ENCODE assay signal across 8 cellular contexts in genomic region chr12:70719672-70720420, GRCh38.
DNase-seq lines count a peak whose midpoint lies in the region; ATAC-seq, FAIRE-seq and TF ChIP-seq lines count a peak whose summit lies in the region.

No MANE protein-coding gene starts in this region.

- no peaks in the 10 kb centered on the region for H3K9me1 ChIP-seq in keratinocyte (ENCODE audit: control insufficient read depth, extremely low read depth, insufficient read depth, low read length)

- H3K4me2 ChIP-seq in keratinocyte (ENCODE audit: control insufficient read depth, extremely low read depth, insufficient read depth, low read depth, low read length): peak overlapping the region; percentile 24

- no peaks in the 10 kb centered on the region for H3K9me3 ChIP-seq in keratinocyte (ENCODE audit: control insufficient read depth, low read depth, low read length)

- FAIRE-seq in keratinocyte (lab: Jason Lieb, UNC): peak; percentile 77

- no peaks in the 10 kb centered on the region for H3K79me2 ChIP-seq in keratinocyte (ENCODE audit: control insufficient read depth, insufficient read depth, low read length)

- ATAC-seq in HG03460 (IDR thresholded peaks at IDR 0.05; ENCODE audit: unreplicated experiment) (peak; percentile 76), GM18519 (IDR thresholded peaks at IDR 0.05; ENCODE audit: low FRiP score, unreplicated experiment) (no peak)

- H3K36me3 ChIP-seq in keratinocyte (ENCODE audit: control insufficient read depth in 2 of 2, extremely low read depth in 1 of 2, insufficient read depth in 2 of 2, low read length in 2 of 2): no peaks in the 10 kb centered on the region

- no peaks in the 10 kb centered on the region for H4K20me1 ChIP-seq in keratinocyte (ENCODE audit: control insufficient read depth, extremely low read depth, insufficient read depth, low read length)

- peak; percentile 70 for DNase-seq in activated effector memory CD4-positive, alpha-beta T cell treated with anti-CD3 and anti-CD28 coated beads, Interleukin-2, amount 50 U/mL, for 16 hours
- DNase-seq in activated effector memory CD4-positive, alpha-beta T cell treated with Interleukin-2 at 50 U/mL for 16 hours: no peak
- peak; percentile 55 for DNase-seq in RPMI7951 (ENCODE audit: low read depth)
- DNase-seq in brain pericyte (ENCODE audit: low read depth, low spot score): peak; percentile 30
- DNase-seq in keratinocyte (ENCODE audit: low read depth, low spot score): no peak
- peak; percentile 4 to 10 for DNase-seq in stimulated activated CD4-positive, alpha-beta T cell treated with anti-CD3 and anti-CD28 coated beads, Interleukin-2, amount 100 ng/mL, for 48 hours

- H3K9ac ChIP-seq in keratinocyte (ENCODE audit: control insufficient read depth, extremely low read depth, insufficient read depth, low read length): no peak overlapping the region

- dilution Hi-C loops in keratinocyte (cut with MboI; ENCODE audit: extremely low pct_ligation_motif_present, low sequenced_read_pairs): no loop called here

- TF ChIP-seq CTCF in keratinocyte (optimal IDR thresholded peaks at IDR 0.05 in 1 of 3, IDR thresholded peaks at IDR 0.05 in 1 of 3, conservative IDR thresholded peaks at IDR 0.05 in 1 of 3; ENCODE audit: extremely low read depth in 1 of 3, insufficient read depth in 2 of 3, low read length in 3 of 3): peak; percentile 83 to 91 (median 89)

- no peaks in the 10 kb centered on the region for H3K4me1 ChIP-seq in keratinocyte (ENCODE audit: control insufficient read depth, extremely low read depth, insufficient read depth, low read length)

- H2AFZ ChIP-seq in keratinocyte (ENCODE audit: control insufficient read depth, low read length): peak overlapping the region; percentile 14

- peak overlapping the region in 1 of 3 experiments; percentile 19 for H3K4me3 ChIP-seq in keratinocyte (ENCODE audit: control insufficient read depth in 2 of 3, extremely low read depth in 1 of 3, insufficient read depth in 2 of 3, low read depth in 1 of 3, low read length in 3 of 3)

- H3K27me3 ChIP-seq in keratinocyte (ENCODE audit: control insufficient read depth, extremely low read depth, insufficient read depth, low read length): no peaks in the 10 kb centered on the region

- no peak overlapping the region for H3K27ac ChIP-seq in keratinocyte (ENCODE audit: control insufficient read depth, insufficient read depth, low read length)

Comparison
In these comparisons a context has a peak if more than half of its experiments do, and no peak if none do; other contexts are left out.
1. DNase-seq: peak in activated effector memory CD4-positive, alpha-beta T cell treated with anti-CD3 and anti-CD28 coated beads, Interleukin-2, amount 50 U/mL, for 16 hours (single experiment), RPMI7951 (single experiment), brain pericyte (single experiment) and stimulated activated CD4-positive, alpha-beta T cell treated with anti-CD3 and anti-CD28 coated beads, Interleukin-2, amount 100 ng/mL, for 48 hours (2 of 2); none in activated effector memory CD4-positive, alpha-beta T cell treated with Interleukin-2 at 50 U/mL for 16 hours (single experiment) and keratinocyte (single experiment).